In genomic region chr7:122438492-122438891, GRCh38 we compare ENCODE assay signal across 1 cellular context.
TF ChIP-seq lines count a peak whose summit lies in the region.

No MANE protein-coding gene starts in this region.

TF ChIP-seq in GM23338, 12 proteins besides CTCF, POLR2A, EP300 and RAD21 (continued from another document):
- TF ChIP-seq, protein P1, sequence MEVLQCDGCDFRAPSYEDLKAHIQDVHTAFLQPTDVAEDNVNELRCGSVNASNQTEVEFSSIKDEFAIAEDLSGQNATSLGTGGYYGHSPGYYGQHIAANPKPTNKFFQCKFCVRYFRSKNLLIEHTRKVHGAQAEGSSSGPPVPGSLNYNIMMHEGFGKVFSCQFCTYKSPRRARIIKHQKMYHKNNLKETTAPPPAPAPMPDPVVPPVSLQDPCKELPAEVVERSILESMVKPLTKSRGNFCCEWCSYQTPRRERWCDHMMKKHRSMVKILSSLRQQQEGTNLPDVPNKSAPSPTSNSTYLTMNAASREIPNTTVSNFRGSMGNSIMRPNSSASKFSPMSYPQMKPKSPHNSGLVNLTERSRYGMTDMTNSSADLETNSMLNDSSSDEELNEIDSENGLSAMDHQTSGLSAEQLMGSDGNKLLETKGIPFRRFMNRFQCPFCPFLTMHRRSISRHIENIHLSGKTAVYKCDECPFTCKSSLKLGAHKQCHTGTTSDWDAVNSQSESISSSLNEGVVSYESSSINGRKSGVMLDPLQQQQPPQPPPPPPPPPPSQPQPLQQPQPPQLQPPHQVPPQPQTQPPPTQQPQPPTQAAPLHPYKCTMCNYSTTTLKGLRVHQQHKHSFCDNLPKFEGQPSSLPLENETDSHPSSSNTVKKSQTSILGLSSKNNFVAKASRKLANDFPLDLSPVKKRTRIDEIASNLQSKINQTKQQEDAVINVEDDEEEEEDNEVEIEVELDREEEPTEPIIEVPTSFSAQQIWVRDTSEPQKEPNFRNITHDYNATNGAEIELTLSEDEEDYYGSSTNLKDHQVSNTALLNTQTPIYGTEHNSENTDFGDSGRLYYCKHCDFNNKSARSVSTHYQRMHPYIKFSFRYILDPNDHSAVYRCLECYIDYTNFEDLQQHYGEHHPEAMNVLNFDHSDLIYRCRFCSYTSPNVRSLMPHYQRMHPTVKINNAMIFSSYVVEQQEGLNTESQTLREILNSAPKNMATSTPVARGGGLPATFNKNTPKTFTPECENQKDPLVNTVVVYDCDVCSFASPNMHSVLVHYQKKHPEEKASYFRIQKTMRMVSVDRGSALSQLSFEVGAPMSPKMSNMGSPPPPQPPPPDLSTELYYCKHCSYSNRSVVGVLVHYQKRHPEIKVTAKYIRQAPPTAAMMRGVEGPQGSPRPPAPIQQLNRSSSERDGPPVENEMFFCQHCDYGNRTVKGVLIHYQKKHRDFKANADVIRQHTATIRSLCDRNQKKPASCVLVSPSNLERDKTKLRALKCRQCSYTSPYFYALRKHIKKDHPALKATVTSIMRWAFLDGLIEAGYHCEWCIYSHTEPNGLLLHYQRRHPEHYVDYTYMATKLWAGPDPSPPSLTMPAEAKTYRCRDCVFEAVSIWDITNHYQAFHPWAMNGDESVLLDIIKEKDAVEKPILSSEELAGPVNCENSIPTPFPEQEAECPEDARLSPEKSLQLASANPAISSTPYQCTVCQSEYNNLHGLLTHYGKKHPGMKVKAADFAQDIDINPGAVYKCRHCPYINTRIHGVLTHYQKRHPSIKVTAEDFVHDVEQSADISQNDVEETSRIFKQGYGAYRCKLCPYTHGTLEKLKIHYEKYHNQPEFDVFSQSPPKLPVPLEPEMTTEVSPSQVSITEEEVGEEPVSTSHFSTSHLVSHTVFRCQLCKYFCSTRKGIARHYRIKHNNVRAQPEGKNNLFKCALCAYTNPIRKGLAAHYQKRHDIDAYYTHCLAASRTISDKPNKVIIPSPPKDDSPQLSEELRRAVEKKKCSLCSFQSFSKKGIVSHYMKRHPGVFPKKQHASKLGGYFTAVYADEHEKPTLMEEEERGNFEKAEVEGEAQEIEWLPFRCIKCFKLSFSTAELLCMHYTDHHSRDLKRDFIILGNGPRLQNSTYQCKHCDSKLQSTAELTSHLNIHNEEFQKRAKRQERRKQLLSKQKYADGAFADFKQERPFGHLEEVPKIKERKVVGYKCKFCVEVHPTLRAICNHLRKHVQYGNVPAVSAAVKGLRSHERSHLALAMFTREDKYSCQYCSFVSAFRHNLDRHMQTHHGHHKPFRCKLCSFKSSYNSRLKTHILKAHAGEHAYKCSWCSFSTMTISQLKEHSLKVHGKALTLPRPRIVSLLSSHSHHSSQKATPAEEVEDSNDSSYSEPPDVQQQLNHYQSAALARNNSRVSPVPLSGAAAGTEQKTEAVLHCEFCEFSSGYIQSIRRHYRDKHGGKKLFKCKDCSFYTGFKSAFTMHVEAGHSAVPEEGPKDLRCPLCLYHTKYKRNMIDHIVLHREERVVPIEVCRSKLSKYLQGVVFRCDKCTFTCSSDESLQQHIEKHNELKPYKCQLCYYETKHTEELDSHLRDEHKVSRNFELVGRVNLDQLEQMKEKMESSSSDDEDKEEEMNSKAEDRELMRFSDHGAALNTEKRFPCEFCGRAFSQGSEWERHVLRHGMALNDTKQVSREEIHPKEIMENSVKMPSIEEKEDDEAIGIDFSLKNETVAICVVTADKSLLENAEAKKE (CRISPR knock-in tag; IDR thresholded peaks at IDR 0.05), result no peak
- no peak for TF ChIP-seq ZNF114 (CRISPR knock-in tag; IDR thresholded peaks at IDR 0.05)
- no peak for TF ChIP-seq JUNB (IDR thresholded peaks at IDR 0.05; ENCODE audit: unreplicated experiment)
- TF ChIP-seq CREB1 (CRISPR knock-in tag; IDR thresholded peaks at IDR 0.05; ENCODE audit: low read depth), result no peak
- no peak for TF ChIP-seq ETS1 (IDR thresholded peaks at IDR 0.05)
- no peak for TF ChIP-seq POLR2AphosphoS5 (IDR thresholded peaks at IDR 0.05; ENCODE audit: low read depth)
- no peak for TF ChIP-seq ZNF331 (CRISPR knock-in tag; IDR thresholded peaks at IDR 0.05; ENCODE audit: low read depth)
